ENCODE assay signal across 8 cellular contexts in genomic region chr2:88627055-88627855, GRCh38. TPM values are rescaled to one million over a fixed set of nuclear protein-coding genes. Genes with fewer than 3 reads are reported as not detected.
DNase-seq lines count a peak whose midpoint lies in the region; ATAC-seq and TF ChIP-seq lines count a peak whose summit lies in the region.

Gene EIF2AK3 (minus strand): TSS chr2:88627464. CDS start chr2:88627274, 190 bp downstream.

- TF ChIP-seq CTCF in epithelial cell of esophagus (IDR thresholded peaks at IDR 0.05; ENCODE audit: insufficient read depth, low read depth, low read length, missing control alignments): no peak

- H3K4me3 ChIP-seq in epithelial cell of esophagus (ENCODE audit: low read length): peak within 1 kb of the TSS; percentile 83
- H3K4me3 ChIP-seq in mononuclear cell (ENCODE audit: low read length): peak within 1 kb of the TSS; percentile 84

- peak; percentile 100 for DNase-seq in DMS 273 treated with DMSO at 0.1 percent for 48 hours (lab: John Stamatoyannopoulos, UW)
- peak; percentile 95 for DNase-seq in OCI-M2 (lab: John Stamatoyannopoulos, UW; ENCODE audit: unreplicated experiment)
- peak; percentile 88 for DNase-seq in activated T-cell treated with anti-CD3 and anti-CD28 coated beads for 4 hours
- DNase-seq in epithelial cell of esophagus (ENCODE audit: low read depth): peak; percentile 100
- peak; percentile 77 to 86 for DNase-seq in stimulated activated CD8-positive, alpha-beta memory T cell treated with anti-CD3 and anti-CD28 coated beads, Interleukin-4, amount 100 ng/mL, for 1 hour (ENCODE audit: low read depth in 2 of 2, low spot score in 1 of 2)

- no peaks in the 10 kb centered on the region for H3K9me3 ChIP-seq in mononuclear cell (ENCODE audit: low read depth, low read length)

- H3K4me1 ChIP-seq in mononuclear cell (ENCODE audit: insufficient read depth, low read length): peaks cover 33% of the 10 kb centered on the region

- ATAC-seq in GM21529 (IDR thresholded peaks at IDR 0.05; ENCODE audit: unreplicated experiment): peak; percentile 86

- peak within 1 kb of the TSS; percentile 87 to 97 (median 95) for H3K27ac Mint-ChIP-seq in IgD-negative memory B cell

- H3K36me3 Mint-ChIP-seq in IgD-negative memory B cell: no peaks in the 10 kb centered on the region

- no peaks in the 10 kb centered on the region for H3K27me3 ChIP-seq in mononuclear cell (ENCODE audit: insufficient read depth, low read length)

- H3K4me3 Mint-ChIP-seq in IgD-negative memory B cell: peak within 1 kb of the TSS in 3 of 4 donors; percentile 96 to 98 (median 98)

- H3K9me3 Mint-ChIP-seq in IgD-negative memory B cell: no peaks in the 10 kb centered on the region

- no peaks in the 10 kb centered on the region for H3K27me3 Mint-ChIP-seq in IgD-negative memory B cell

- H3K4me1 Mint-ChIP-seq in IgD-negative memory B cell: peaks cover 12 to 17% (median 15%) of the 10 kb centered on the region in 3 donors

RNA-seq across cellular contexts. Expression of gene EIF2AK3, which starts in this region (rescaled TPM):
- polyA plus RNA-seq in IgD-negative memory B cell: 35.1 TPM
- total RNA-seq in mononuclear cell: 107 TPM

Comparison
In these comparisons a context has a peak if more than half of its experiments do, and no peak if none do; other contexts are left out.
1. Peak in every context shown above with its lines: DNase-seq, ATAC-seq and H3K4me3 ChIP-seq.